1 cellular context compared by ENCODE assay signal in genomic region chr6:130858498-130859160, GRCh38.
TF ChIP-seq lines count a peak whose summit lies in the region.

No MANE protein-coding gene starts in this region.

TF ChIP-seq in GM23338, 12 proteins besides CTCF, POLR2A, EP300 and RAD21 (continued from another document):
- TF ChIP-seq ZNF114 (CRISPR knock-in tag; IDR thresholded peaks at IDR 0.05) (no peak), JUNB (IDR thresholded peaks at IDR 0.05; ENCODE audit: unreplicated experiment) (no peak), STAT1 (IDR thresholded peaks at IDR 0.05; ENCODE audit: unreplicated experiment) (no peak), POLR2AphosphoS5 (IDR thresholded peaks at IDR 0.05; ENCODE audit: low read depth) (no peak), ZNF331 (CRISPR knock-in tag; IDR thresholded peaks at IDR 0.05; ENCODE audit: low read depth) (no peak), EZH2phosphoT487 (IDR thresholded peaks at IDR 0.05; ENCODE audit: unreplicated experiment) (no peak)
- TF ChIP-seq, protein P1, sequence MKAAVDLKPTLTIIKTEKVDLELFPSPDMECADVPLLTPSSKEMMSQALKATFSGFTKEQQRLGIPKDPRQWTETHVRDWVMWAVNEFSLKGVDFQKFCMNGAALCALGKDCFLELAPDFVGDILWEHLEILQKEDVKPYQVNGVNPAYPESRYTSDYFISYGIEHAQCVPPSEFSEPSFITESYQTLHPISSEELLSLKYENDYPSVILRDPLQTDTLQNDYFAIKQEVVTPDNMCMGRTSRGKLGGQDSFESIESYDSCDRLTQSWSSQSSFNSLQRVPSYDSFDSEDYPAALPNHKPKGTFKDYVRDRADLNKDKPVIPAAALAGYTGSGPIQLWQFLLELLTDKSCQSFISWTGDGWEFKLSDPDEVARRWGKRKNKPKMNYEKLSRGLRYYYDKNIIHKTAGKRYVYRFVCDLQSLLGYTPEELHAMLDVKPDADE (IDR thresholded peaks at IDR 0.05): no peak
